Comparison of ENCODE assay signal across 1 cellular context in the genomic region with DNA sequence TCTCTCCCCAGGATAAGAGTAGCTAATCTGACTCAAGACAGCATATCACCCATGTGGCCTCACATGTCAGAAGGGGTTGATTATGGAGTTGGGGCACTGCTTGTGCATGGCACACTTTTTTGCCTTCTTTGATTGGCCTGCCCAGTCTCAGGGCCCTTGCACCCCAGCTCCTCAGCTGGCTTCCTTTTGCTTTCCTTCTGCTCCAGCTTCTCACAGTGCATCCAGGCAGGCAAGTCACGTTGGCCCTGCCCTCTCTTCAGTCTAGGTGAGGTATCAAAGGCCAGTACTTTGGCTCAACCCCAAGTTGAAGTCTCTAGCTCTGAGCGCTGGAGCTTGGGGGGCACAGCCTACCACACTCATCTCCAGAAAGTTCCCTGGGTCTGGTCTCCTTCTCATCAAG.
TF ChIP-seq lines count a peak whose summit lies in the region.

No MANE protein-coding gene starts in this region.

TF ChIP-seq in IMR-90, 13 proteins besides CTCF, POLR2A, EP300 and RAD21 (continued from another document):
- TF ChIP-seq, protein P1, sequence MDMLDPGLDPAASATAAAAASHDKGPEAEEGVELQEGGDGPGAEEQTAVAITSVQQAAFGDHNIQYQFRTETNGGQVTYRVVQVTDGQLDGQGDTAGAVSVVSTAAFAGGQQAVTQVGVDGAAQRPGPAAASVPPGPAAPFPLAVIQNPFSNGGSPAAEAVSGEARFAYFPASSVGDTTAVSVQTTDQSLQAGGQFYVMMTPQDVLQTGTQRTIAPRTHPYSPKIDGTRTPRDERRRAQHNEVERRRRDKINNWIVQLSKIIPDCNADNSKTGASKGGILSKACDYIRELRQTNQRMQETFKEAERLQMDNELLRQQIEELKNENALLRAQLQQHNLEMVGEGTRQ (IDR thresholded peaks at IDR 0.05; ENCODE audit: low read depth, low read length), result no peak
- TF ChIP-seq RFX5 (IDR thresholded peaks at IDR 0.05; ENCODE audit: low read depth, low read length) (no peak), MAZ (IDR thresholded peaks at IDR 0.05; ENCODE audit: borderline replicate concordance, low read depth, low read length) (no peak), NFE2L2 (IDR thresholded peaks at IDR 0.05; ENCODE audit: low read depth, low read length) (no peak), BHLHE40 (IDR thresholded peaks at IDR 0.05; ENCODE audit: low read depth, low read length) (no peak), RCOR1 (IDR thresholded peaks at IDR 0.05; ENCODE audit: insufficient replicate concordance, low read length) (no peak)
- TF ChIP-seq, protein P2, sequence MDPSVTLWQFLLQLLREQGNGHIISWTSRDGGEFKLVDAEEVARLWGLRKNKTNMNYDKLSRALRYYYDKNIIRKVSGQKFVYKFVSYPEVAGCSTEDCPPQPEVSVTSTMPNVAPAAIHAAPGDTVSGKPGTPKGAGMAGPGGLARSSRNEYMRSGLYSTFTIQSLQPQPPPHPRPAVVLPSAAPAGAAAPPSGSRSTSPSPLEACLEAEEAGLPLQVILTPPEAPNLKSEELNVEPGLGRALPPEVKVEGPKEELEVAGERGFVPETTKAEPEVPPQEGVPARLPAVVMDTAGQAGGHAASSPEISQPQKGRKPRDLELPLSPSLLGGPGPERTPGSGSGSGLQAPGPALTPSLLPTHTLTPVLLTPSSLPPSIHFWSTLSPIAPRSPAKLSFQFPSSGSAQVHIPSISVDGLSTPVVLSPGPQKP (IDR thresholded peaks at IDR 0.05; ENCODE audit: borderline replicate concordance, low read depth, low read length), result no peak
